ENCODE assay signal across 21 cellular contexts in genomic region chr1:180948357-180948756, GRCh38. TPM values are rescaled to one million over a fixed set of nuclear protein-coding genes. Genes with fewer than 3 reads are reported as not detected.
DNase-seq lines count a peak whose midpoint lies in the region; ATAC-seq and TF ChIP-seq lines count a peak whose summit lies in the region.
"Had no signal": no experiment of that assay in that cellular context is flagged by ENCODE, and none has a peak within 500 bp of the region (broad histone marks: within the 10 kb centered on the region; RNA-seq: fewer than 3 reads in every experiment).

No MANE protein-coding gene starts in this region.

- DNase-seq in MCF 10A (ENCODE audit: unreplicated experiment) (peak; percentile 67), mammary epithelial cell (no peak), chondrocyte (ENCODE audit: low spot score) (peak; percentile 39), middle frontal gyrus (ENCODE audit: extremely low spot score, low spot score) (peak; percentile 35), uterus (peak; percentile 76 to 79), mesenteric fat pad (ENCODE audit: low spot score) (no peak), nucleus accumbens (lab: John Stamatoyannopoulos, UW) (no peak)
- DNase-seq: activated CD4-positive, alpha-beta T cell treated with anti-CD3 and anti-CD28 coated beads, Interleukin-2, amount 50 U/mL, for 1 hour; activated naive CD4-positive, alpha-beta T cell; dermis blood vessel endothelial cell; esophagus squamous epithelium; mucosa of descending colon; NCI-H1417; NCI-H2171 treated with DMSO at 0.1 percent for 48 hours; pancreas; SW 1271 had no signal

- H3K4me1 Mint-ChIP-seq in MCF 10A (ENCODE audit: insufficient read depth, unreplicated experiment) = peaks cover 13% of the 10 kb centered on the region
- peaks cover 4% of the 10 kb centered on the region for H3K4me1 Mint-ChIP-seq in chondrocyte (ENCODE audit: low read depth)

- H3K4me3 ChIP-seq in mammary epithelial cell (replicated peaks in 1 of 3; ENCODE audit: insufficient read depth in 1 of 3, low read depth in 2 of 3, low read length in 3 of 3) (no peak overlapping the region), uterus (no peak overlapping the region)
- H3K4me3 ChIP-seq: esophagus squamous epithelium, HAP-1, mucosa of descending colon, pancreas, thoracic aorta had no signal

- CTCF ChIA-PET in MCF 10A (lab: Yijun Ruan, JAX) (interaction anchor here (1.0 kb wide), 1 partner anchor 207 kb away, joined by 4 read pairs; no protein-coding TSS in a partner anchor), mammary epithelial cell (lab: Charles Lee; ENCODE audit: low non-redundant PET) (no interaction called here)

- BruUV-seq in MCF 10A (replicated peaks; lab: Mats Ljungman, UMichigan) (no TSS peak), mammary epithelial cell (replicated peaks; lab: Mats Ljungman, UMichigan) (no TSS peak)

- POLR2A ChIA-PET in MCF 10A (lab: Yijun Ruan, JAX) = no interaction called here

- H3K9me3 Mint-ChIP-seq in MCF 10A (ENCODE audit: unreplicated experiment) (no peaks in the 10 kb centered on the region), chondrocyte (ENCODE audit: low read depth) (peaks cover 3% of the 10 kb centered on the region)

- H2AFZ ChIP-seq in mammary epithelial cell (ENCODE audit: low read depth, low read length) = no peak overlapping the region

- H3K36me3 ChIP-seq in mammary epithelial cell (ENCODE audit: insufficient read depth, low read length) (no peaks in the 10 kb centered on the region), uterus (no peaks in the 10 kb centered on the region)
- H3K36me3 ChIP-seq: HAP-1, pancreas had no signal

- H4K20me1 ChIP-seq in mammary epithelial cell (ENCODE audit: insufficient read depth, low read length) = no peaks in the 10 kb centered on the region

- H3K79me2 ChIP-seq in mammary epithelial cell (ENCODE audit: insufficient read depth, low read length) = no peaks in the 10 kb centered on the region

- in situ Hi-C loops in mammary epithelial cell (cut with MboI; ENCODE audit: low sequenced_read_pairs in 2 of 2) = no loop called here

- H3K4me3 Mint-ChIP-seq in MCF 10A (ENCODE audit: unreplicated experiment) = no peak overlapping the region
- no peak overlapping the region for H3K4me3 Mint-ChIP-seq in chondrocyte (ENCODE audit: unreplicated experiment)

- H3K27ac Mint-ChIP-seq in MCF 10A (ENCODE audit: low read depth, unreplicated experiment) = peak overlapping the region; percentile 16
- H3K27ac Mint-ChIP-seq in chondrocyte (ENCODE audit: unreplicated experiment) = no peak overlapping the region

- no peak for TF ChIP-seq CTCF in MCF 10A (IDR thresholded peaks at IDR 0.05; ENCODE audit: unreplicated experiment)
- no peak for TF ChIP-seq CTCF in mammary epithelial cell (conservative IDR thresholded peaks at IDR 0.05 in 1 of 2, IDR thresholded peaks at IDR 0.05 in 1 of 2; ENCODE audit: extremely low read depth in 1 of 2, insufficient read depth in 1 of 2, low read depth in 1 of 2, low read length in 2 of 2)
- TF ChIP-seq CTCF in chondrocyte (IDR thresholded peaks at IDR 0.05) = no peak
- TF ChIP-seq CTCF in uterus (IDR thresholded peaks at IDR 0.05) = no peak

- TF ChIP-seq POLR2A in uterus (IDR thresholded peaks at IDR 0.05) = no peak

- ATAC-seq in GM18907 (IDR thresholded peaks at IDR 0.05; ENCODE audit: unreplicated experiment) = no peak
- ATAC-seq: mucosa of descending colon, pancreas had no signal

- H3K36me3 Mint-ChIP-seq in MCF 10A (ENCODE audit: insufficient read depth, unreplicated experiment) (peaks cover 6% of the 10 kb centered on the region), chondrocyte (ENCODE audit: low read depth) (peaks cover 15% of the 10 kb centered on the region)

- H3K4me1 ChIP-seq in mammary epithelial cell (ENCODE audit: insufficient read depth, low read length) (peaks cover 4% of the 10 kb centered on the region), uterus (peaks cover 0 to 3% of the 10 kb centered on the region in 2 donors)
- H3K4me1 ChIP-seq: HAP-1, pancreas had no signal

- dilution Hi-C loops in mammary epithelial cell (cut with HindIII; ENCODE audit: low sequenced_read_pairs) = no loop called here

- H3K9ac ChIP-seq in mammary epithelial cell (ENCODE audit: insufficient read depth, low read length) = no peak overlapping the region
- H3K9ac ChIP-seq: KMS-11 had no signal

- H3K27ac ChIP-seq in mammary epithelial cell (ENCODE audit: insufficient read depth, low read depth, low read length) = no peak overlapping the region
- H3K27ac ChIP-seq in uterus = peak overlapping the region; percentile 65 to 71
- H3K27ac ChIP-seq: C4-2B, esophagus squamous epithelium, KMS-11, pancreas, thoracic aorta had no signal

- no peaks in the 10 kb centered on the region for H3K27me3 ChIP-seq in mammary epithelial cell (ENCODE audit: insufficient read depth, low read length)
- no peaks in the 10 kb centered on the region for H3K27me3 ChIP-seq in uterus
- H3K27me3 ChIP-seq: esophagus squamous epithelium, pancreas had no signal

- H3K27me3 Mint-ChIP-seq in MCF 10A (ENCODE audit: insufficient read depth, unreplicated experiment) (no peaks in the 10 kb centered on the region), chondrocyte (ENCODE audit: low read depth) (no peaks in the 10 kb centered on the region)

- 42% methylated on average over 6 of the region's 8 CpGs for WGBS in mammary epithelial cell (ENCODE audit: low coverage, missing lambda C conversion rate)

- intact Hi-C loops in MCF 10A (cut with micrococcal nuclease) = no loop called here
- intact Hi-C loops in mammary epithelial cell (cut with micrococcal nuclease) = no loop called here
- intact Hi-C loops in uterus (cut with DNase I; ENCODE audit: low total_unique reads) = no loop called here

- H3K9me3 ChIP-seq in mammary epithelial cell (replicated peaks; ENCODE audit: insufficient read depth, low read length) = peaks cover 27% of the 10 kb centered on the region
- no peaks in the 10 kb centered on the region for H3K9me3 ChIP-seq in uterus
- H3K9me3 ChIP-seq: esophagus squamous epithelium, mucosa of descending colon, pancreas, thoracic aorta had no signal

- no peak overlapping the region for H3K4me2 ChIP-seq in mammary epithelial cell (ENCODE audit: insufficient read depth, low read depth, low read length)
- H3K4me2 ChIP-seq: KMS-11 had no signal

RNA-seq across cellular contexts. Expression of gene KIAA1614, which starts 35.7 kb away (rescaled TPM):
- 0.66 and 1.1 TPM in 2 replicates for total RNA-seq in MCF 10A (2022)
- total RNA-seq in mammary epithelial cell = 1 to 10 TPM in 1 of 2 donors, under 1 TPM in 1; 0.26 to 3.7 TPM
- 0.03 TPM for polyA plus RNA-seq in mammary epithelial cell
- not detected for polyA minus RNA-seq in mammary epithelial cell
- total RNA-seq in chondrocyte = 5.3 to 8.4 TPM (median 8.2 TPM) in 3 replicates
- 10 to 100 TPM in 2 of 4 donors, 1 to 10 TPM in 2; 1.0 to 17.1 (median 6.6) TPM for total RNA-seq in uterus
- total RNA-seq in mesenteric fat pad = 3.1 TPM

Comparison
In these comparisons a context has a peak if more than half of its experiments do, and no peak if none do; other contexts are left out.
1. DNase-seq: peak in MCF 10A (single experiment), chondrocyte (single experiment), middle frontal gyrus (single experiment) and uterus (2 of 2); none in mammary epithelial cell (single experiment), mesenteric fat pad (single experiment) and nucleus accumbens (0 of 56).